8 cellular contexts compared by ENCODE assay signal in the genomic region with DNA sequence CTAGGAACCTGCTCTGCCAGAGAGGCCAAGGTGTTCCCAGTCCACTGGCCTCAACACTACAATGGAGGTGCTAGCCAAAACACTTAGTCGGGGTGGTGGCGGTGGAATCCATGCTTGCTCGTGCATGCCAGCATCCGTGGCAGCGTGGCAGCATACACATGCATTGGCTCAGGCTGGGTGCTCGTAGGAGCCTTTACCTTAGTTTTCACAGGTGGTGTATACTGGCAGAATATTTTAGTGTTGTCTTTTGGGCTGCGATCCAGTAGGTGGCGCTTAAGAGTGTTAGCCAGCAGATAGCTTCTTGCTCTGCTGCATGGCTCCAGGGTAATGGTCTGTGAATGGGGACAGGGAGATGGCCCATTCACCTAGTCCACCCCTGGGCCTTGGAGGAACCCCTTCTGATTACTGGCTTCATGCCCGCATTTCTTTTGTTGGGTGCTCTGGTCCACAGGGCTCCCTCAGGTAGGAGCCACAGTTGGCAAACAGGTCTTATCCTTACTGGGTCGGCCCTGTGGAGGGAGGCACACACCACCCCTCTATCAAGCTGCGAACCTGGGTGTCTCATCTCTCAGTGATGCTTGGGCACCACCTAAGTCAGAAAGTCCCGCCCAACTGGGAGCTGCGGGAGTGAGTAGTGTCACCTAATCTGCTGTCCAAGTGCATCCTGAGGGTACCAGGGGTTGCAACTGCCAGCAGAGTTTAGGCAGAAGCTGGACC. TPM values are rescaled to one million over a fixed set of nuclear protein-coding genes. Genes with fewer than 3 reads are reported as not detected.
A peak's percentile ranks its signal among the peaks of the same experiment; 100 is the strongest.
DNase-seq lines count a peak whose midpoint lies in the region; ATAC-seq, FAIRE-seq and TF ChIP-seq lines count a peak whose summit lies in the region.

No MANE protein-coding gene starts in this region.

- in situ Hi-C loops in KBM-7 (cut with MboI; ENCODE audit: low pct_unique_long_range_greater_than_20kb, low sequenced_read_pairs), result no loop called here
- in situ Hi-C loops in K562 (cut with MboI), result no loop called here

- H3K27me3 Mint-ChIP-seq in CD4-positive, CD25-positive, alpha-beta regulatory T cell, result peaks cover 5% of the 10 kb centered on the region

- no peaks in the 10 kb centered on the region for H3K4me1 ChIP-seq in CD4-positive, CD25-positive, alpha-beta regulatory T cell (ENCODE audit: control insufficient read depth, insufficient read depth, low read length, poor library complexity, severe bottlenecking)
- no peaks in the 10 kb centered on the region for H3K4me1 ChIP-seq in K562 (replicated peaks in 1 of 2; ENCODE audit: control insufficient read depth in 2 of 2, insufficient read depth in 2 of 2, low read length in 2 of 2)
- H3K4me1 ChIP-seq in pancreas, result no peaks in the 10 kb centered on the region

- H2AFZ ChIP-seq in K562 (ENCODE audit: low read depth, low read length), result no peak overlapping the region

- H3K9me3 Mint-ChIP-seq in CD4-positive, CD25-positive, alpha-beta regulatory T cell, result peaks cover 0 to 8% (median 0%) of the 10 kb centered on the region in 7 donors

- H3K27ac Mint-ChIP-seq in CD4-positive, CD25-positive, alpha-beta regulatory T cell, result no peak overlapping the region

- 2% methylated on average over 11 of the region's 13 CpGs for WGBS in K562 (ENCODE audit: insufficient coverage, low coverage, missing lambda C conversion rate)
- 50 to 78% methylated on average over 13 of the region's 13 CpGs for WGBS in pancreas, 2 donors

- intact Hi-C loops in K562 (cut with micrococcal nuclease), result no loop called here
- intact Hi-C loops in pancreas (cut with DNase I), result no loop called here

- H3K9me1 ChIP-seq in K562 (ENCODE audit: control insufficient read depth, insufficient read depth, low read length), result no peaks in the 10 kb centered on the region

- TF ChIP-seq POLR2A in K562 (conservative IDR thresholded peaks at IDR 0.05), result no peak

- H3K36me3 ChIP-seq in CD4-positive, CD25-positive, alpha-beta regulatory T cell (ENCODE audit: control insufficient read depth, insufficient read depth, low read length), result no peaks in the 10 kb centered on the region
- no peaks in the 10 kb centered on the region for H3K36me3 ChIP-seq in K562 (ENCODE audit: control insufficient read depth, insufficient read depth, low read length)
- peaks cover 0 to 4% (median 0%) of the 10 kb centered on the region in 3 donors for H3K36me3 ChIP-seq in pancreas

- H3K9me3 ChIP-seq in CD4-positive, CD25-positive, alpha-beta regulatory T cell (ENCODE audit: control insufficient read depth in 2 of 2, low read length in 2 of 2), result no peaks in the 10 kb centered on the region
- H3K9me3 ChIP-seq in K562 (replicated peaks; ENCODE audit: control insufficient read depth, insufficient read depth, low read depth, low read length), result no peaks in the 10 kb centered on the region
- H3K9me3 ChIP-seq in pancreas, result no peaks in the 10 kb centered on the region

- peak in 2 of 3 donors; percentile 4 to 25 for DNase-seq in CD4-positive, CD25-positive, alpha-beta regulatory T cell
- peak; percentile 32 for DNase-seq in KBM-7
- peak in 2 of 4 experiments; percentile 6 to 20 for DNase-seq in K562 (ENCODE audit: extremely low read depth in 1 of 4, low spot score in 3 of 4)
- DNase-seq in pancreas, result peak in 4 of 6 donors; percentile 16 to 52 (median 34)
- no peak for DNase-seq in RKO (ENCODE audit: low spot score)
- no peak for DNase-seq in NOMO-1 treated with dmso at 0.1 percent for 144 hours (lab: John Stamatoyannopoulos, UW; ENCODE audit: unreplicated experiment)
- DNase-seq in pons (ENCODE audit: low spot score), result no peak

- TF ChIP-seq EP300 in K562 (IDR thresholded peaks at IDR 0.05; ENCODE audit: low read length), result no peak

- no peak overlapping the region for H3K27ac ChIP-seq in CD4-positive, CD25-positive, alpha-beta regulatory T cell (ENCODE audit: insufficient read depth, low read length, poor library complexity, severe bottlenecking)
- H3K27ac ChIP-seq in K562 (ENCODE audit: extremely low read depth, low read depth, low read length), result no peak overlapping the region
- H3K27ac ChIP-seq in pancreas, result no peak overlapping the region

- BruUV-seq in K562 (replicated peaks; lab: Mats Ljungman, UMichigan), result no TSS peak

- H3K79me2 ChIP-seq in K562 (ENCODE audit: control insufficient read depth, insufficient read depth, low read length), result no peaks in the 10 kb centered on the region

- H3K4me1 Mint-ChIP-seq in CD4-positive, CD25-positive, alpha-beta regulatory T cell, result no peaks in the 10 kb centered on the region

- TF ChIP-seq RAD21 in K562 (CRISPR knock-in tag; conservative IDR thresholded peaks at IDR 0.05 in 1 of 2, IDR thresholded peaks at IDR 0.05 in 1 of 2), result no peak; a peak in 1 of 4 replicates

- POLR2A ChIA-PET in K562 (lab: Yijun Ruan, JAX), result no interaction called here

- H3K27me3 ChIP-seq in CD4-positive, CD25-positive, alpha-beta regulatory T cell (ENCODE audit: control insufficient read depth, insufficient read depth, low read length), result no peaks in the 10 kb centered on the region
- H3K27me3 ChIP-seq in K562 (ENCODE audit: control insufficient read depth in 2 of 2, insufficient read depth in 2 of 2, low read length in 2 of 2) (no peaks in the 10 kb centered on the region), pancreas (peaks cover 0 to 12% (median 0%) of the 10 kb centered on the region in 4 donors)

- no peak overlapping the region for H3K4me2 ChIP-seq in K562 (ENCODE audit: insufficient read depth, low read length)

- H4K20me1 ChIP-seq in K562 (replicated peaks; ENCODE audit: control insufficient read depth, insufficient read depth, low read length), result no peaks in the 10 kb centered on the region

- FAIRE-seq in K562 (lab: Jason Lieb, UNC) (no peak), pancreas (lab: Jason Lieb, UNC) (no peak)

- H3K9ac ChIP-seq in K562 (ENCODE audit: insufficient read depth in 1 of 2, low read depth in 2 of 2, low read length in 2 of 2), result no peak overlapping the region

- ATAC-seq in CD4-positive, CD25-positive, alpha-beta regulatory T cell (ENCODE audit: low read depth in 2 of 2), result no peak
- peak; percentile 91 for ATAC-seq in GM18868 (IDR thresholded peaks at IDR 0.05; ENCODE audit: unreplicated experiment)
- ATAC-seq in K562, result peak; percentile 86
- ATAC-seq in pancreas, result peak in 3 of 4 donors; percentile 34 to 66 (median 65)

- no peak overlapping the region for H3K4me3 ChIP-seq in CD4-positive, CD25-positive, alpha-beta regulatory T cell (ENCODE audit: low read depth, low read length)
- H3K4me3 ChIP-seq in K562 (no peak overlapping the region), pancreas (no peak overlapping the region)

- H3K4me3 Mint-ChIP-seq in CD4-positive, CD25-positive, alpha-beta regulatory T cell, result no peak overlapping the region

- TF ChIP-seq CTCF in K562 (IDR thresholded peaks at IDR 0.05 in 2 of 3, conservative IDR thresholded peaks at IDR 0.05 in 1 of 3; ENCODE audit: insufficient read depth in 2 of 3, low read depth in 1 of 3, low read length in 3 of 3) (peak; percentile 45 to 68 (median 53)), pancreas (IDR thresholded peaks at IDR 0.05) (peak in 2 of 4 donors; percentile 13 to 27)

- H3K36me3 Mint-ChIP-seq in CD4-positive, CD25-positive, alpha-beta regulatory T cell, result no peaks in the 10 kb centered on the region

- CTCF ChIA-PET in K562 (lab: Yijun Ruan, JAX; ENCODE audit: low intra/inter-chr PET ratio), result no interaction called here

TF ChIP-seq in K562, 482 proteins besides CTCF, POLR2A, EP300 and RAD21 (continues in another document):
- TF ChIP-seq SMC3 (conservative IDR thresholded peaks at IDR 0.05; ENCODE audit: insufficient read depth, low read depth, low read length), result 0 out of 2 replicates have a peak, but pooled peaks have one; percentile 13

RNA-seq across cellular contexts. Expression of a gene that starts 40.0 kb away (rescaled TPM):
- total RNA-seq in CD4-positive, CD25-positive, alpha-beta regulatory T cell, result not detected
- not detected for polyA plus RNA-seq in CD4-positive, CD25-positive, alpha-beta regulatory T cell
- total RNA-seq in K562 (2011; cell fraction: chromatin; rRNA removed; ENCODE audit: low replicate concordance), result not detected in 2 replicates
- not detected in 2 replicates for total RNA-seq in K562 (2011; cell fraction: nucleolus; rRNA removed)
- total RNA-seq in K562 (2011; cell fraction: nucleoplasm; rRNA removed), result not detected in 2 replicates
- total RNA-seq in K562 (2014; rRNA removed) (not detected in 2 replicates), K562 (2014; rRNA removed; fragmentation: Illumina TruSeq; extraction: Trizol) (not detected in 2 replicates), K562 (2015; rRNA removed; fragmentation: Illumina TruSeq; extraction: Trizol) (not detected in 2 replicates), K562 (2021) (not detected in 2 replicates), pancreas (not detected)
- polyA plus RNA-seq in K562 (2011; rRNA removed) (not detected in 2 replicates), K562 (2014; fragmentation: Illumina TruSeq; extraction: Trizol) (not detected in 2 replicates), K562 (2014; fragmentation: Nextera tagmentation; extraction: Ambion mirVana) (not detected), K562 (2014; rRNA removed) (not detected in 2 replicates), pancreas (under 1 TPM in 1 of 2 donors, not detected in 1; 0.23 TPM)
- not detected in 2 replicates for polyA plus RNA-seq in K562 (2011; cell fraction: cytosol; rRNA removed)
- polyA plus RNA-seq in K562 (2011; cell fraction: nucleus; rRNA removed), result not detected in 2 replicates
- polyA plus RNA-seq in K562 (2012), result not detected in 2 replicates
- polyA minus RNA-seq in K562 (2011; rRNA and poly(A)+ RNA removed), result not detected in 2 replicates
- polyA minus RNA-seq in K562 (2011; cell fraction: cytosol; rRNA and poly(A)+ RNA removed), result not detected in 2 replicates
- polyA minus RNA-seq in K562 (2011; cell fraction: nucleus; rRNA and poly(A)+ RNA removed), result not detected in 2 replicates

RNA-seq across cellular contexts. Expression of a gene that starts 57.1 kb away (rescaled TPM):
- total RNA-seq in CD4-positive, CD25-positive, alpha-beta regulatory T cell, result not detected
- polyA plus RNA-seq in CD4-positive, CD25-positive, alpha-beta regulatory T cell, result not detected
- not detected in 2 replicates for total RNA-seq in K562 (2011; cell fraction: chromatin; rRNA removed; ENCODE audit: low replicate concordance)
- total RNA-seq in K562 (2011; cell fraction: nucleolus; rRNA removed), result not detected in 2 replicates
- total RNA-seq in K562 (2011; cell fraction: nucleoplasm; rRNA removed), result not detected in 2 replicates
- not detected in 2 replicates for total RNA-seq in K562 (2014; rRNA removed)
- total RNA-seq in K562 (2014; rRNA removed; fragmentation: Illumina TruSeq; extraction: Trizol), result not detected in 2 replicates
- total RNA-seq in K562 (2015; rRNA removed; fragmentation: Illumina TruSeq; extraction: Trizol), result not detected in 2 replicates
- total RNA-seq in K562 (2021), result not detected in 2 replicates
- not detected in 2 replicates for polyA plus RNA-seq in K562 (2011; rRNA removed)
- polyA plus RNA-seq in K562 (2011; cell fraction: cytosol; rRNA removed), result not detected in 2 replicates
- polyA plus RNA-seq in K562 (2011; cell fraction: nucleus; rRNA removed), result not detected in 2 replicates
- polyA plus RNA-seq in K562 (2012), result not detected in 2 replicates
- polyA plus RNA-seq in K562 (2014; fragmentation: Illumina TruSeq; extraction: Trizol), result not detected in 2 replicates
- not detected for polyA plus RNA-seq in K562 (2014; fragmentation: Nextera tagmentation; extraction: Ambion mirVana)
- not detected in 2 replicates for polyA plus RNA-seq in K562 (2014; rRNA removed)
- polyA minus RNA-seq in K562 (2011; rRNA and poly(A)+ RNA removed), result not detected in 2 replicates
- not detected in 2 replicates for polyA minus RNA-seq in K562 (2011; cell fraction: cytosol; rRNA and poly(A)+ RNA removed)
- not detected in 2 replicates for polyA minus RNA-seq in K562 (2011; cell fraction: nucleus; rRNA and poly(A)+ RNA removed)
- total RNA-seq in pancreas, result 10 to 100 TPM in 2 of 6 donors, 1 to 10 TPM in 4; 1.4 to 29.3 (median 7.5) TPM
- polyA plus RNA-seq in pancreas, result 1 to 10 TPM; 1.7 to 1.9 TPM

Comparison
In these comparisons a context has a peak if more than half of its experiments do, and no peak if none do; other contexts are left out.
1. ATAC-seq: peak in GM18868 (single experiment), K562 (single experiment) and pancreas (3 of 4); none in CD4-positive, CD25-positive, alpha-beta regulatory T cell (0 of 2).
2. DNase-seq: peak in CD4-positive, CD25-positive, alpha-beta regulatory T cell (2 of 3), KBM-7 (single experiment) and pancreas (4 of 6); none in RKO (single experiment), NOMO-1 treated with dmso at 0.1 percent for 144 hours (single experiment) and pons (single experiment).